In genomic region chr1:39098569-39099250, GRCh38 we compare ENCODE assay signal across 8 cellular contexts.
DNase-seq lines count a peak whose midpoint lies in the region; ATAC-seq and TF ChIP-seq lines count a peak whose summit lies in the region.

No MANE protein-coding gene starts in this region.

- peak overlapping the region in 5 of 8 donors; percentile 6 to 64 (median 27) for H3K27ac Mint-ChIP-seq in CD8-positive, alpha-beta memory T cell
- H3K27ac Mint-ChIP-seq in activated CD8-positive, alpha-beta T cell treated with anti-CD3 and anti-CD28 coated beads for 36 hours = no peak overlapping the region

- H3K36me3 Mint-ChIP-seq in CD8-positive, alpha-beta memory T cell = no peaks in the 10 kb centered on the region
- H3K36me3 Mint-ChIP-seq in activated CD8-positive, alpha-beta T cell treated with anti-CD3 and anti-CD28 coated beads for 36 hours (ENCODE audit: low read depth) = no peaks in the 10 kb centered on the region

- intact Hi-C loops in activated CD8-positive, alpha-beta T cell treated with anti-CD3 and anti-CD28 coated beads for 36 hours (cut with micrococcal nuclease) = loop anchor here (10.0 kb wide), 2 partner anchors 224 to 446 kb away; partner anchors contain the start of gene MYCBP

- no peaks in the 10 kb centered on the region for H3K9me3 Mint-ChIP-seq in CD8-positive, alpha-beta memory T cell
- no peaks in the 10 kb centered on the region for H3K9me3 Mint-ChIP-seq in activated CD8-positive, alpha-beta T cell treated with anti-CD3 and anti-CD28 coated beads for 36 hours

- POLR2A ChIA-PET in CD8-positive, alpha-beta memory T cell (lab: Charles Lee) = no interaction called here
- POLR2A ChIA-PET in activated CD8-positive, alpha-beta T cell treated with anti-CD3 and anti-CD28 coated beads for 36 hours (lab: Charles Lee) = interaction anchor here (0.6 to 1.3 kb wide), 3 partner anchors 51 to 160 kb away, joined by 3 to 4 read pairs (median 3); no protein-coding TSS in a partner anchor

- CTCF ChIA-PET in CD8-positive, alpha-beta memory T cell (lab: Charles Lee) = interaction anchor here (0.6 to 3.0 kb wide), 30 partner anchors 13 to 557 kb away, joined by 3 to 37 read pairs (median 3); no protein-coding TSS in a partner anchor
- CTCF ChIA-PET in activated CD8-positive, alpha-beta T cell treated with anti-CD3 and anti-CD28 coated beads for 36 hours (lab: Charles Lee) = interaction anchor here (0.6 to 9.9 kb wide), 78 partner anchors 9 to 569 kb away, joined by 3 to 156 read pairs (median 4); no protein-coding TSS in a partner anchor

- peak; percentile 76 for TF ChIP-seq CTCF in activated CD8-positive, alpha-beta T cell treated with anti-CD3 and anti-CD28 coated beads for 36 hours (IDR thresholded peaks at IDR 0.05)

- H3K4me1 ChIP-seq in CD8-positive, alpha-beta memory T cell (ENCODE audit: insufficient read depth, low read length) = peaks cover 16% of the 10 kb centered on the region

- H3K4me3 ChIP-seq in CD8-positive, alpha-beta memory T cell (ENCODE audit: low read length) = no peak overlapping the region

- H3K27me3 ChIP-seq in CD8-positive, alpha-beta memory T cell (ENCODE audit: insufficient read depth, low read length, poor library complexity, severe bottlenecking) = no peaks in the 10 kb centered on the region

- H3K27ac ChIP-seq in CD8-positive, alpha-beta memory T cell (ENCODE audit: low read depth, low read length) = no peak overlapping the region

- peaks cover 10 to 17% (median 15%) of the 10 kb centered on the region in 3 donors for H3K4me1 Mint-ChIP-seq in CD8-positive, alpha-beta memory T cell
- H3K4me1 Mint-ChIP-seq in activated CD8-positive, alpha-beta T cell treated with anti-CD3 and anti-CD28 coated beads for 36 hours (ENCODE audit: low read depth) = peaks cover 22% of the 10 kb centered on the region

- H3K27me3 Mint-ChIP-seq in CD8-positive, alpha-beta memory T cell = peaks cover 0 to 2% of the 10 kb centered on the region in 2 donors
- H3K27me3 Mint-ChIP-seq in activated CD8-positive, alpha-beta T cell treated with anti-CD3 and anti-CD28 coated beads for 36 hours = no peaks in the 10 kb centered on the region

- peak; percentile 29 to 77 (median 67) for DNase-seq in CD8-positive, alpha-beta memory T cell
- DNase-seq in HS-27A (ENCODE audit: low read depth) = peak; percentile 89
- DNase-seq in NCI-H82 treated with DMSO at 0.1 percent for 48 hours (lab: John Stamatoyannopoulos, UW; ENCODE audit: unreplicated experiment) = peak; percentile 80
- DNase-seq in activated CD8-positive, alpha-beta T cell treated with anti-CD3 and anti-CD28 coated beads for 36 hours = peak; percentile 74
- peak; percentile 21 for DNase-seq in effector CD8-positive, alpha-beta T cell (lab: John Stamatoyannopoulos, UW)
- peak; percentile 92 for DNase-seq in medulla oblongata (ENCODE audit: extremely low spot score)
- peak; percentile 73 for DNase-seq in stimulated activated CD8-positive, alpha-beta memory T cell treated with anti-CD3 and anti-CD28 coated beads, Interleukin-4, amount 100 ng/mL, for 48 hours

- H3K4me3 Mint-ChIP-seq in CD8-positive, alpha-beta memory T cell = peak overlapping the region in 1 of 7 donors; percentile 51
- no peak overlapping the region for H3K4me3 Mint-ChIP-seq in activated CD8-positive, alpha-beta T cell treated with anti-CD3 and anti-CD28 coated beads for 36 hours

- ATAC-seq in activated CD8-positive, alpha-beta T cell treated with anti-CD3 and anti-CD28 coated beads for 36 hours = peak; percentile 84
- ATAC-seq in HG03432 (IDR thresholded peaks at IDR 0.05; ENCODE audit: unreplicated experiment) = no peak

- no peaks in the 10 kb centered on the region for H3K36me3 ChIP-seq in CD8-positive, alpha-beta memory T cell (ENCODE audit: insufficient read depth, low read length)

- no peaks in the 10 kb centered on the region for H3K9me3 ChIP-seq in CD8-positive, alpha-beta memory T cell (ENCODE audit: low read length)

Comparison
In these comparisons a context has a peak if more than half of its experiments do, and no peak if none do; other contexts are left out.
1. DNase-seq: peak in every context shown above with its lines; median percentile 92 in medulla oblongata; 89 in HS-27A; 80 in NCI-H82 treated with DMSO at 0.1 percent for 48 hours; 74 in activated CD8-positive, alpha-beta T cell treated with anti-CD3 and anti-CD28 coated beads for 36 hours; 73 in stimulated activated CD8-positive, alpha-beta memory T cell treated with anti-CD3 and anti-CD28 coated beads, Interleukin-4, amount 100 ng/mL, for 48 hours; 67 in CD8-positive, alpha-beta memory T cell; 21 in effector CD8-positive, alpha-beta T cell.